ENCODE assay signal across 8 cellular contexts in the genomic region with DNA sequence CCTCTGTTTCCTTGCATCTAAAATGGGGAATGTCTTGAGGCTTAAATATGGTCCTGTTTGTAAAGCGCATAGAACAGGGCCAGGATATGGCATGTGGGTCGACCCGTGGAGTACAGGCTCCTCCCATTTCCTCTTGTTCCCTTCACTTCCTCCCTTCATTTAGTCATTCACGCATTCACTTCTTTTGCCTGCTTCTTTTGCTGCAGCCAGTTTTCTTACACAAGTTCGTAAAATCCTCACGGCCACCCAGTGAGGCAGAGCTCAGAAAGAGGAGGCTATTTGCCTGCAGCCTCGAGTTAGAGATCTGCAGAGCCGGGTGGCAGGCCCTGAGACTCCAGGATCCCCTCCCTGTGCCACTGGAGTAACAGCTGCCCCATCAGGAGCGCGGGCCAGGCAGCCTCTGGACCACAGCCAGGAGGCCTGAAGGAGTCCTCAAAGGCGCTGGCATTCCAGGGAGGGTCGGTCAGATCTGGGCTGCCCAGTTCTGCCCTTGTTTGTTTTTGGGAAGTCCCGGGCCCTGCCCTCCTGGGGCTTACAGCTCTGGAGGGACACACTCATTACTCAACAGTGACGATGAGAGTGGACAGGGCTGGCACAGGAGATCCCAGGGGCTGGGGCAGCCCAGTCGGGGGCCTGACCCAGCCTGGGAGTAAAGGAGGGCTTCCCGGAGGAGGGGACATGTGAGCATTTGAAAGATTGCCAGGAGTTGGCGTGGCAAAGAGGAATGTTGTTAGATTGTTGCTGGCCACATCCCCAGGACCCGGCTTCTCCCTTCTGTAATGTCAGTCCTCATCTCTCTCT. TPM values are rescaled to one million over a fixed set of nuclear protein-coding genes. Genes with fewer than 3 reads are reported as not detected.
DNase-seq lines count a peak whose midpoint lies in the region; ATAC-seq, FAIRE-seq and TF ChIP-seq lines count a peak whose summit lies in the region.

No MANE protein-coding gene starts in this region.

- TF ChIP-seq CTCF in pancreas (IDR thresholded peaks at IDR 0.05) = no peak
- no peak for TF ChIP-seq CTCF in GM20000 (IDR thresholded peaks at IDR 0.05; ENCODE audit: extremely low read depth, missing control alignments)

- peak overlapping the region; percentile 74 for H3K4me3 Mint-ChIP-seq in T-helper 1 cell treated with Interleukin-12 subunit alpha and Interleukin-12 subunit beta and Interleukin-4 antibody, amounts not matched to agents 30 μg/mL and 1 μg/mL, for 36 hours

- peak in 1 of 4 donors; percentile 1 for ATAC-seq in pancreas

- H3K9me3 ChIP-seq in pancreas = no peaks in the 10 kb centered on the region

- no peak for FAIRE-seq in pancreas (lab: Jason Lieb, UNC)

- H3K4me1 ChIP-seq in pancreas = peaks cover 22 to 36% (median 26%) of the 10 kb centered on the region in 3 donors

- peak; percentile 67 for DNase-seq in activated effector memory CD4-positive, alpha-beta T cell treated with anti-CD3 and anti-CD28 coated beads, Interleukin-2, amount 50 U/mL, for 16 hours
- no peak for DNase-seq in activated effector memory CD4-positive, alpha-beta T cell treated with Interleukin-2 at 50 U/mL for 16 hours
- DNase-seq in epidermal melanocyte (ENCODE audit: insufficient read length, low spot score) (peak; percentile 45), pancreas (peak in 5 of 6 donors; percentile 35 to 85 (median 60)), GM20000 (ENCODE audit: low spot score) (no peak), NCI-H510A treated with DMSO at 0.1 percent for 48 hours (lab: John Stamatoyannopoulos, UW) (no peak), NCI-H1417 treated with DMSO at 0.1 percent for 48 hours (lab: John Stamatoyannopoulos, UW) (no peak)

- H3K9me3 Mint-ChIP-seq in T-helper 1 cell treated with Interleukin-12 subunit alpha and Interleukin-12 subunit beta and Interleukin-4 antibody, amounts not matched to agents 30 μg/mL and 1 μg/mL, for 36 hours = no peaks in the 10 kb centered on the region

- H3K4me1 Mint-ChIP-seq in T-helper 1 cell treated with Interleukin-12 subunit alpha and Interleukin-12 subunit beta and Interleukin-4 antibody, amounts not matched to agents 30 μg/mL and 1 μg/mL, for 36 hours (ENCODE audit: low read depth) = peaks cover 52% of the 10 kb centered on the region

- intact Hi-C loops in pancreas (cut with DNase I) = no loop called here

- H3K36me3 ChIP-seq in pancreas = peaks cover 7 to 10% (median 9%) of the 10 kb centered on the region in 3 donors

- H3K27ac ChIP-seq in pancreas = peak overlapping the region; percentile 5 to 73 (median 48)

- H3K27me3 Mint-ChIP-seq in T-helper 1 cell treated with Interleukin-12 subunit alpha and Interleukin-12 subunit beta and Interleukin-4 antibody, amounts not matched to agents 30 μg/mL and 1 μg/mL, for 36 hours (ENCODE audit: low read depth) = no peaks in the 10 kb centered on the region

- no peaks in the 10 kb centered on the region for H3K27me3 ChIP-seq in pancreas

- 40 to 45% methylated on average over 18 of the region's 18 CpGs for WGBS in pancreas, 2 donors

- peak overlapping the region in 1 of 4 donors; percentile 6 for H3K4me3 ChIP-seq in pancreas

- peak overlapping the region; percentile 97 for H3K27ac Mint-ChIP-seq in T-helper 1 cell treated with Interleukin-12 subunit alpha and Interleukin-12 subunit beta and Interleukin-4 antibody, amounts not matched to agents 30 μg/mL and 1 μg/mL, for 36 hours

- H3K36me3 Mint-ChIP-seq in T-helper 1 cell treated with Interleukin-12 subunit alpha and Interleukin-12 subunit beta and Interleukin-4 antibody, amounts not matched to agents 30 μg/mL and 1 μg/mL, for 36 hours (ENCODE audit: low read depth) = peaks cover 36% of the 10 kb centered on the region

RNA-seq across cellular contexts. Expression of a gene that starts 4.6 kb away (rescaled TPM):
- 10 to 100 TPM; 16.7 to 28.0 (median 22.6) TPM for total RNA-seq in pancreas
- 10 to 100 TPM; 41.7 to 53.9 TPM for polyA plus RNA-seq in pancreas

RNA-seq across cellular contexts. Expression of a gene that starts 54.6 kb away (rescaled TPM):
- total RNA-seq in pancreas = 10 to 100 TPM in 1 of 6 donors, 1 to 10 TPM in 4, under 1 TPM in 1; 0.71 to 12.7 (median 5.1) TPM
- 10 to 100 TPM; 23.8 to 27.6 TPM for polyA plus RNA-seq in pancreas

Comparison
In these comparisons a context has a peak if more than half of its experiments do, and no peak if none do; other contexts are left out.
1. DNase-seq: peak in activated effector memory CD4-positive, alpha-beta T cell treated with anti-CD3 and anti-CD28 coated beads, Interleukin-2, amount 50 U/mL, for 16 hours (single experiment), epidermal melanocyte (single experiment) and pancreas (5 of 6); none in activated effector memory CD4-positive, alpha-beta T cell treated with Interleukin-2 at 50 U/mL for 16 hours (single experiment), GM20000 (single experiment), NCI-H510A treated with DMSO at 0.1 percent for 48 hours (single experiment) and NCI-H1417 treated with DMSO at 0.1 percent for 48 hours (single experiment).